ENCODE assay signal across 21 cellular contexts in the genomic region with DNA sequence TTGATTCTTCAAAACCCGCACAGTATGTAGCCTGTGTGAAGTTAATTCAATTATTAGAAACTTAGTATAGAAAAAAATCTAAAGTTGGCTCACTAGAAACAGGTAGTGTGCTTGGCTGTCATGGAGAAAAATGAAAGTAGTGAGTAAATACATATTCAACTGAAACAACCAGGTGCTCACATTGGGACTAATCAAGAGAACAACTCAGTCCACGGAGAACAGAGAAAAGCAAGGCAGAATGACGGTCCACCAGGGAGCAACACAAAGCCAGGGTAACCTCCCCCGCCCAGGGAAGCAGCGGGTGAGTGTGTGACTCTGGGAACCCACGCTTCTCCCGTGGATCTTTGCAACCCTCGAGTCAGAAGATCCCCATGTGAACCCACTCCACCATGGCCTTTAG.
"Had no signal": no experiment of that assay in that cellular context is flagged by ENCODE, and none has a peak within 500 bp of the region (broad histone marks: within the 10 kb centered on the region; RNA-seq: fewer than 3 reads in every experiment).

No MANE protein-coding gene starts in this region.

- ATAC-seq: Panc1, PC-3, T-cell had no signal

- H3K27ac ChIP-seq: KMS-11, RWPE1 had no signal

- H3K9me2 ChIP-seq: SK-N-SH had no signal

- DNase-seq: NCI-H1092; NCI-H1105 treated with DMSO at 0.1 percent for 48 hours; NCI-H1417 treated with DMSO at 0.1 percent for 48 hours; NCI-H146; NCI-H1694 treated with DMSO at 0.1 percent for 48 hours; NCI-H1930; NCI-H2081 treated with DMSO at 0.1 percent for 48 hours; NCI-H2171 treated with DMSO at 0.1 percent for 48 hours; NCI-H345; NCI-H446 treated with DMSO at 0.1 percent for 48 hours; NCI-H510A treated with DMSO at 0.1 percent for 48 hours; NCI-H774; NK-92 treated with Interleukin-12 subunit alpha and Interleukin-12 subunit beta, amount 100 ng/mL, for 24 hours; PC-3; SHP77; SK-N-SH; SW 1271; T-cell had no signal

- H3K9ac ChIP-seq: KMS-11, SK-N-SH had no signal

- H3K4me2 ChIP-seq: KMS-11, SK-N-SH had no signal

- H3K9me3 ChIP-seq: SK-N-SH had no signal
